In the genomic region with DNA sequence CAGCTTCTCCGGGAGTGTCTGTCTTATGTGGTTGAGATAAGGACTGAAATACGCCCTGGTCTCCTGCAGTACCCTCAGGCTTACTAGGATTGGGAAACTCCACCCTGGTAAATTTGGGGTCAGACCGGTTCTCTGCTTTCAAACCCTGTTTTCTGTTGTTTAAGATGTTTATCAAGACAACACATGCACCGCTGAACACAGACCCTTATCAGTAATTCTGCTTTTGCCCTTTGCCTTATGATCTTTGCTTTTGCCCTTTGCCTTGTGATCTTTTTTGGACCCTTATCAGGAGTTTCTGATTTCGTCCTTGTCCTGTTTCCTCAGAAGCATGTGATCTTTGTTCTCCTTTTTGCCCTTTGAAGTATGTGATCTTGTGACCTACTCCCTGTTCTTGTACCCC, we compare ENCODE assay signal across 7 cellular contexts. TPM values are rescaled to one million over a fixed set of nuclear protein-coding genes. Genes with fewer than 3 reads are reported as not detected.
"Had no signal": no experiment of that assay in that cellular context is flagged by ENCODE, and none has a peak within 500 bp of the region (broad histone marks: within the 10 kb centered on the region; RNA-seq: fewer than 3 reads in every experiment).

No MANE protein-coding gene starts in this region.

RNA-seq across cellular contexts. Expression of gene TSPAN8, which starts 7.8 kb away (rescaled TPM):
- total RNA-seq: dermis microvascular lymphatic vessel endothelial cell; glomerular endothelial cell; left ventricle myocardium superior; mammary epithelial cell; mononuclear cell; naive thymus-derived CD4-positive, alpha-beta T cell had no signal
- polyA plus RNA-seq: keratinocyte; mammary epithelial cell; naive thymus-derived CD4-positive, alpha-beta T cell had no signal
